Comparison of ENCODE assay signal across 16 cellular contexts in genomic region chr7:116280803-116281202, GRCh38.
"Had no signal": no experiment of that assay in that cellular context is flagged by ENCODE, and none has a peak within 500 bp of the region (broad histone marks: within the 10 kb centered on the region; RNA-seq: fewer than 3 reads in every experiment).

No MANE protein-coding gene starts in this region.

- H3K4me1 Mint-ChIP-seq: nephron progenitor cell; stimulated activated naive B cell treated with anti-CD40 and anti-IgM and Interleukin-4, amounts not matched to agents 10 μg/mL and 1 μg/mL and 100 μg/mL, for 72 hours; stimulated activated naive CD8-positive, alpha-beta T cell treated with anti-CD3 and anti-CD28 coated beads, Interleukin-15, amount 100 ng/mL, for 72 hours had no signal

- H3K36me3 ChIP-seq: heart left ventricle, thoracic aorta, transverse colon had no signal

- H3K4me3 ChIP-seq: heart left ventricle, psoas muscle, thoracic aorta, transverse colon had no signal

- H3K9me3 ChIP-seq: psoas muscle, thoracic aorta, transverse colon had no signal

- H3K27me3 Mint-ChIP-seq: stimulated activated naive B cell treated with anti-CD40 and anti-IgM and Interleukin-4, amounts not matched to agents 10 μg/mL and 1 μg/mL and 100 μg/mL, for 72 hours had no signal

- ATAC-seq: left colon; naive thymus-derived CD4-positive, alpha-beta T cell; psoas muscle; sciatic nerve; stimulated activated naive B cell treated with anti-CD40 and anti-IgM and Interleukin-4, amounts not matched to agents 10 μg/mL and 1 μg/mL and 100 μg/mL, for 72 hours; stimulated activated naive CD8-positive, alpha-beta T cell treated with anti-CD3 and anti-CD28 coated beads, Interleukin-15, amount 100 ng/mL, for 72 hours had no signal

- DNase-seq: erythroblast; foreskin melanocyte; heart left ventricle; hippocampal formation; left colon; mammary epithelial cell; naive thymus-derived CD4-positive, alpha-beta T cell; nephron progenitor cell; psoas muscle; stimulated activated CD4-positive, alpha-beta T cell treated with anti-CD3 and anti-CD28 coated beads, Interleukin-2, amount 100 ng/mL, for 24 hours; stimulated activated CD4-positive, alpha-beta T cell treated with anti-CD3 and anti-CD28 coated beads, Interleukin-4, amount 100 ng/mL, for 4 hours; stimulated activated naive B cell treated with anti-CD40 and anti-IgM and Interleukin-4, amounts not matched to agents 10 μg/mL and 1 μg/mL and 100 μg/mL, for 72 hours; stimulated activated naive CD8-positive, alpha-beta T cell treated with anti-CD3 and anti-CD28 coated beads, Interleukin-15, amount 100 ng/mL, for 72 hours; transverse colon had no signal

- H3K4me3 Mint-ChIP-seq: naive thymus-derived CD4-positive, alpha-beta T cell; nephron progenitor cell; stimulated activated naive B cell treated with anti-CD40 and anti-IgM and Interleukin-4, amounts not matched to agents 10 μg/mL and 1 μg/mL and 100 μg/mL, for 72 hours; stimulated activated naive CD8-positive, alpha-beta T cell treated with anti-CD3 and anti-CD28 coated beads, Interleukin-15, amount 100 ng/mL, for 72 hours had no signal

- H3K9me3 Mint-ChIP-seq: nephron progenitor cell; stimulated activated naive B cell treated with anti-CD40 and anti-IgM and Interleukin-4, amounts not matched to agents 10 μg/mL and 1 μg/mL and 100 μg/mL, for 72 hours had no signal

- H3K27ac ChIP-seq: psoas muscle, thoracic aorta, transverse colon had no signal

- H3K4me1 ChIP-seq: transverse colon had no signal

- H3K27me3 ChIP-seq: heart left ventricle, transverse colon had no signal

- H3K36me3 Mint-ChIP-seq: naive thymus-derived CD4-positive, alpha-beta T cell; stimulated activated naive B cell treated with anti-CD40 and anti-IgM and Interleukin-4, amounts not matched to agents 10 μg/mL and 1 μg/mL and 100 μg/mL, for 72 hours had no signal
